ENCODE assay signal across 21 cellular contexts in genomic region chr9:130408669-130409068, GRCh38. TPM values are rescaled to one million over a fixed set of nuclear protein-coding genes. Genes with fewer than 3 reads are reported as not detected.
"Had no signal": no experiment of that assay in that cellular context is flagged by ENCODE, and none has a peak within 500 bp of the region (broad histone marks: within the 10 kb centered on the region; RNA-seq: fewer than 3 reads in every experiment).

No MANE protein-coding gene starts in this region.

- H3K9me3 ChIP-seq: ovary, prostate gland, spleen, thoracic aorta, upper lobe of left lung had no signal

- ATAC-seq: activated CD8-positive, alpha-beta T cell treated with anti-CD3 and anti-CD28 coated beads, Interleukin-2, amount 10 ng/mL, durations not matched to agents 7 days and 5 days; activated naive CD8-positive, alpha-beta T cell treated with anti-CD3 and anti-CD28 coated beads, Interleukin-2, amount 50 U/mL, for 24 hours; esophagus mucosa; naive thymus-derived CD8-positive, alpha-beta T cell had no signal

- FAIRE-seq: TTC549 had no signal

- H3K4me1 ChIP-seq: prostate gland, spleen, upper lobe of left lung had no signal

- H3K4me3 ChIP-seq: ovary, prostate gland, spleen, thoracic aorta, upper lobe of left lung had no signal

- DNase-seq: activated CD4-positive, alpha-beta T cell treated with anti-CD3 and anti-CD28 coated beads for 1 hour; activated CD4-positive, alpha-beta T cell treated with anti-CD3 and anti-CD28 coated beads, Interleukin-2, amount 50 U/mL, for 1 hour; activated CD8-positive, alpha-beta T cell treated with anti-CD3 and anti-CD28 coated beads, Interleukin-2, amount 10 ng/mL, durations not matched to agents 7 days and 5 days; activated gamma-delta T cell; activated naive CD4-positive, alpha-beta T cell treated with anti-CD3 and anti-CD28 coated beads, Interleukin-2, amount 50 U/mL, for 16 hours; activated naive CD8-positive, alpha-beta T cell treated with anti-CD3 and anti-CD28 coated beads, Interleukin-2, amount 50 U/mL, for 24 hours; effector CD4-positive, alpha-beta T cell; foreskin melanocyte; hippocampal formation; left ventricle myocardium superior; mammary epithelial cell; naive thymus-derived CD8-positive, alpha-beta T cell; ovary; spleen; stimulated activated CD4-positive, alpha-beta T cell treated with anti-CD3 and anti-CD28 coated beads, Interleukin-4, amount 100 ng/mL, for 1 hour; stimulated activated naive CD4-positive, alpha-beta T cell treated with Interleukin-2 at 50 U/mL for 16 hours; upper lobe of left lung had no signal

- H3K27me3 ChIP-seq: ovary, upper lobe of left lung had no signal

- H3K27ac ChIP-seq: ovary, prostate gland, spleen, thoracic aorta, upper lobe of left lung had no signal

- H3K36me3 ChIP-seq: ovary, prostate gland, spleen, thoracic aorta, upper lobe of left lung had no signal

RNA-seq across cellular contexts. Expression of gene ASS1, which starts 36.1 kb away (rescaled TPM):
- total RNA-seq: naive thymus-derived CD8-positive, alpha-beta T cell had no signal
- polyA plus RNA-seq: naive thymus-derived CD8-positive, alpha-beta T cell had no signal
